In the genomic region with DNA sequence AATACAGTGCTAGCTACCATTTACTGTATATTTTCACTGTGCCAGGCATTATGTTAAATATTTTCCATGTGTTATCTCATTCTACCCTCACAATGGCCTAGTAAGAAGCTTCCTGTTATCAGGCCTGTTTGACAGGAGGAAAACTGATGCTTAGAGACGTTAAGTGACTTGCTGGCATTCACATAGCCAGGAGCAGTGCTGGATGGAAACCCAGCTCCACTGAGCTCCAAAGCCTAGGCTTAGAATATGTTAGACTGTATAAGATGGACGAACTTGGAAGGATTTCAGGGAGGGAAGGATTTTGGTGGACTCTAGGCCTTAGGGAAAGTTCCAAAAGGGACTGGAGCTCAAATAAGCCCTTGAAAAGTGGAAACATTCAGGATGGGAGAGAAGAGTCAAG, we compare ENCODE assay signal across 8 cellular contexts. TPM values are rescaled to one million over a fixed set of nuclear protein-coding genes. Genes with fewer than 3 reads are reported as not detected.
DNase-seq lines count a peak whose midpoint lies in the region; ATAC-seq and TF ChIP-seq lines count a peak whose summit lies in the region.

No MANE protein-coding gene starts in this region.

- peaks cover 31% of the 10 kb centered on the region for H3K36me3 Mint-ChIP-seq in T-helper 1 cell treated with Interleukin-12 subunit alpha and Interleukin-12 subunit beta and Interleukin-4 antibody, amounts not matched to agents 30 μg/mL and 1 μg/mL, for 36 hours (ENCODE audit: low read depth)
- peaks cover 67% of the 10 kb centered on the region for H3K36me3 Mint-ChIP-seq in activated B cell treated with CpG ODN at 0.5 μM for 24 hours (ENCODE audit: low read depth)

- intact Hi-C loops in activated B cell treated with CpG ODN at 0.5 μM for 24 hours (cut with micrococcal nuclease) = loop anchor here (1.0 to 5.0 kb wide), 5 partner anchors 41 to 251 kb away; no protein-coding TSS in a partner anchor
- intact Hi-C loops in left colon (cut with DNase I, micrococcal nuclease) = no loop called here

- peak overlapping the region; percentile 95 for H3K4me3 ChIP-seq in fibroblast of villous mesenchyme (ENCODE audit: low read depth, low read length)

- TF ChIP-seq CTCF in activated B cell treated with CpG ODN at 0.5 μM for 24 hours (IDR thresholded peaks at IDR 0.05) (no peak), fibroblast of villous mesenchyme (IDR thresholded peaks at IDR 0.05; ENCODE audit: insufficient read depth, low read depth, low read length) (no peak)

- POLR2A ChIA-PET in activated B cell treated with CpG ODN at 0.5 μM for 24 hours (lab: Charles Lee) = interaction anchor here (0.7 to 6.8 kb wide), 22 partner anchors 9 to 278 kb away, joined by 3 to 222 read pairs (median 12); no protein-coding TSS in a partner anchor

- CTCF ChIA-PET in activated B cell treated with CpG ODN at 0.5 μM for 24 hours (lab: Charles Lee) = interaction anchor here (0.8 to 3.9 kb wide), 10 partner anchors 11 to 216 kb away, joined by 3 to 18 read pairs (median 5); no protein-coding TSS in a partner anchor

- H3K9me3 Mint-ChIP-seq in T-helper 1 cell treated with Interleukin-12 subunit alpha and Interleukin-12 subunit beta and Interleukin-4 antibody, amounts not matched to agents 30 μg/mL and 1 μg/mL, for 36 hours = no peaks in the 10 kb centered on the region
- no peaks in the 10 kb centered on the region for H3K9me3 Mint-ChIP-seq in activated B cell treated with CpG ODN at 0.5 μM for 24 hours
- no peaks in the 10 kb centered on the region for H3K9me3 Mint-ChIP-seq in stimulated activated naive CD8-positive, alpha-beta T cell treated with anti-CD3 and anti-CD28 coated beads, Interleukin-15, amount 100 ng/mL, for 72 hours

- H3K4me1 Mint-ChIP-seq in T-helper 1 cell treated with Interleukin-12 subunit alpha and Interleukin-12 subunit beta and Interleukin-4 antibody, amounts not matched to agents 30 μg/mL and 1 μg/mL, for 36 hours (ENCODE audit: low read depth) = peaks cover 60% of the 10 kb centered on the region
- peaks cover 68% of the 10 kb centered on the region for H3K4me1 Mint-ChIP-seq in activated B cell treated with CpG ODN at 0.5 μM for 24 hours
- peaks cover 60% of the 10 kb centered on the region for H3K4me1 Mint-ChIP-seq in stimulated activated naive CD8-positive, alpha-beta T cell treated with anti-CD3 and anti-CD28 coated beads, Interleukin-15, amount 100 ng/mL, for 72 hours

- DNase-seq in T-helper 1 cell = no peak
- DNase-seq in activated B cell treated with CpG ODN at 0.5 μM for 24 hours = no peak
- DNase-seq in fibroblast of villous mesenchyme (ENCODE audit: low read depth) = no peak
- no peak for DNase-seq in stimulated activated naive CD8-positive, alpha-beta T cell treated with anti-CD3 and anti-CD28 coated beads, Interleukin-15, amount 100 ng/mL, for 72 hours
- DNase-seq in left colon = no peak
- no peak for DNase-seq in NCI-H748 (lab: John Stamatoyannopoulos, UW; ENCODE audit: unreplicated experiment)

- ATAC-seq in activated B cell treated with CpG ODN at 0.5 μM for 24 hours (ENCODE audit: low read depth) = no peak
- ATAC-seq in stimulated activated naive CD8-positive, alpha-beta T cell treated with anti-CD3 and anti-CD28 coated beads, Interleukin-15, amount 100 ng/mL, for 72 hours = no peak
- ATAC-seq in left colon = no peak
- ATAC-seq in GM21447 (IDR thresholded peaks at IDR 0.05; ENCODE audit: unreplicated experiment) = no peak

- peak overlapping the region; percentile 94 for H3K27ac Mint-ChIP-seq in T-helper 1 cell treated with Interleukin-12 subunit alpha and Interleukin-12 subunit beta and Interleukin-4 antibody, amounts not matched to agents 30 μg/mL and 1 μg/mL, for 36 hours
- H3K27ac Mint-ChIP-seq in activated B cell treated with CpG ODN at 0.5 μM for 24 hours = peak overlapping the region; percentile 98
- peak overlapping the region; percentile 93 to 95 for H3K27ac Mint-ChIP-seq in stimulated activated naive CD8-positive, alpha-beta T cell treated with anti-CD3 and anti-CD28 coated beads, Interleukin-15, amount 100 ng/mL, for 72 hours

- H3K27me3 Mint-ChIP-seq in T-helper 1 cell treated with Interleukin-12 subunit alpha and Interleukin-12 subunit beta and Interleukin-4 antibody, amounts not matched to agents 30 μg/mL and 1 μg/mL, for 36 hours (ENCODE audit: low read depth) = peaks cover 6% of the 10 kb centered on the region
- H3K27me3 Mint-ChIP-seq in activated B cell treated with CpG ODN at 0.5 μM for 24 hours = no peaks in the 10 kb centered on the region
- H3K27me3 Mint-ChIP-seq in stimulated activated naive CD8-positive, alpha-beta T cell treated with anti-CD3 and anti-CD28 coated beads, Interleukin-15, amount 100 ng/mL, for 72 hours = no peaks in the 10 kb centered on the region

- H3K4me3 Mint-ChIP-seq in T-helper 1 cell treated with Interleukin-12 subunit alpha and Interleukin-12 subunit beta and Interleukin-4 antibody, amounts not matched to agents 30 μg/mL and 1 μg/mL, for 36 hours = peak overlapping the region; percentile 85
- H3K4me3 Mint-ChIP-seq in activated B cell treated with CpG ODN at 0.5 μM for 24 hours = peak overlapping the region; percentile 97
- peak overlapping the region; percentile 83 to 86 for H3K4me3 Mint-ChIP-seq in stimulated activated naive CD8-positive, alpha-beta T cell treated with anti-CD3 and anti-CD28 coated beads, Interleukin-15, amount 100 ng/mL, for 72 hours

RNA-seq across cellular contexts. Expression of a gene that starts 2.1 kb away (rescaled TPM):
- total RNA-seq in activated B cell treated with CpG ODN at 0.5 μM for 24 hours (1,441 and 1,546 TPM in 2 replicates), fibroblast of villous mesenchyme (441 and 647 TPM in 2 replicates), left colon (100 to 1,000 TPM in 1 of 2 donors, 10 to 100 TPM in 1; 99.1 to 107 TPM)
